Comparison of ENCODE assay signal across 17 cellular contexts in genomic region chr12:57552306-57552651, GRCh38. TPM values are rescaled to one million over a fixed set of nuclear protein-coding genes. Genes with fewer than 3 reads are reported as not detected.
DNase-seq lines count a peak whose midpoint lies in the region; ATAC-seq and TF ChIP-seq lines count a peak whose summit lies in the region.
"Had no signal": no experiment of that assay in that cellular context is flagged by ENCODE, and none has a peak within 500 bp of the region (broad histone marks: within the 10 kb centered on the region; RNA-seq: fewer than 3 reads in every experiment).

No MANE protein-coding gene starts in this region.

- H3K36me3 ChIP-seq in BE2C: no peaks in the 10 kb centered on the region
- H3K36me3 ChIP-seq: Peyer's patch had no signal

- no peak for TF ChIP-seq CTCF in BE2C (IDR thresholded peaks at IDR 0.05; ENCODE audit: low read depth, low read length)
- no peak for TF ChIP-seq CTCF in dorsolateral prefrontal cortex (IDR thresholded peaks at IDR 0.05 in 54 of 56, conservative IDR thresholded peaks at IDR 0.05 in 2 of 56; ENCODE audit: low read depth in 1 of 56, partially characterized antibody in 56 of 56)
- no peak for TF ChIP-seq CTCF in neural crest cell (conservative IDR thresholded peaks at IDR 0.05)

- H3K9me3 Mint-ChIP-seq in neural crest cell: no peaks in the 10 kb centered on the region

- H3K27me3 ChIP-seq in BE2C: no peaks in the 10 kb centered on the region
- no peaks in the 10 kb centered on the region for H3K27me3 ChIP-seq in dorsolateral prefrontal cortex
- H3K27me3 ChIP-seq: Peyer's patch had no signal

- H3K27ac ChIP-seq in dorsolateral prefrontal cortex: peak overlapping the region in 15 of 59 donors; percentile 2 to 91 (median 36)
- H3K27ac ChIP-seq: Peyer's patch had no signal

- H3K4me3 Mint-ChIP-seq in neural crest cell: peak overlapping the region; percentile 80

- H3K4me1 Mint-ChIP-seq in neural crest cell: peaks cover 31% of the 10 kb centered on the region

- H3K36me3 Mint-ChIP-seq in neural crest cell (ENCODE audit: low read depth): no peaks in the 10 kb centered on the region

- H3K4me1 ChIP-seq in BE2C: peaks cover 19% of the 10 kb centered on the region

- peaks cover 69% of the 10 kb centered on the region for H3K27me3 Mint-ChIP-seq in neural crest cell (ENCODE audit: low read depth)

- peak overlapping the region; percentile 13 for H3K27ac Mint-ChIP-seq in neural crest cell (ENCODE audit: unreplicated experiment)

- H3K4me3 ChIP-seq in BE2C (ENCODE audit: low read depth, low read length) (peak overlapping the region; percentile 15), dorsolateral prefrontal cortex (peak overlapping the region in 57 of 59 donors; percentile 6 to 93 (median 83))
- H3K4me3 ChIP-seq: GM12878, Peyer's patch had no signal

- DNase-seq in BE2C (no peak), OCI-M2 (lab: John Stamatoyannopoulos, UW; ENCODE audit: unreplicated experiment) (peak; percentile 25), dorsolateral prefrontal cortex (no peak), neural crest cell (ENCODE audit: low read depth, low spot score) (no peak), mucosa of gallbladder (ENCODE audit: low spot score) (no peak), islet precursor cell (no peak), SIG-M5 (lab: John Stamatoyannopoulos, UW) (no peak)
- DNase-seq: Calu3, DMS79, NCI-H1092, NCI-H446, NCI-H748 treated with DMSO at 0.1 percent for 48 hours, Peyer's patch, Right ventricle myocardium superior had no signal

- no peak for ATAC-seq in GM19023 (IDR thresholded peaks at IDR 0.05; ENCODE audit: unreplicated experiment)
- ATAC-seq: GM12878 had no signal

- intact Hi-C loops in dorsolateral prefrontal cortex (cut with DNase I): no loop called here

- H3K9me3 ChIP-seq in BE2C: no peaks in the 10 kb centered on the region
- H3K9me3 ChIP-seq: Peyer's patch had no signal

RNA-seq across cellular contexts. Expression of gene KIF5A, which starts 2.4 kb away (rescaled TPM):
- 27.5 TPM for polyA plus RNA-seq in BE2C (2012; ENCODE audit: insufficient read depth, insufficient read length, low read depth)
- total RNA-seq in dorsolateral prefrontal cortex (1,000 to 10,000 TPM in 27 of 120 experiments, 100 to 1,000 TPM in 93; 272 to 2,157 (median 860) TPM), neural crest cell (16.9 and 20.8 TPM in 2 replicates), mucosa of gallbladder (0.81 TPM)
- total RNA-seq: Calu3, G401 had no signal

RNA-seq across cellular contexts. Expression of gene DCTN2, which starts 5.3 kb away (rescaled TPM):
- 94.2 TPM for polyA plus RNA-seq in BE2C (2012; ENCODE audit: insufficient read depth, insufficient read length, low read depth)
- 100 to 1,000 TPM; 106 to 224 (median 181) TPM for total RNA-seq in dorsolateral prefrontal cortex
- 133 and 138 TPM in 2 replicates for total RNA-seq in neural crest cell
- total RNA-seq in mucosa of gallbladder: 135 TPM

RNA-seq across cellular contexts. Expression of gene MBD6, which starts 29.7 kb away (rescaled TPM):
- 110 TPM for polyA plus RNA-seq in BE2C (2012; ENCODE audit: insufficient read depth, insufficient read length, low read depth)
- total RNA-seq in dorsolateral prefrontal cortex (10 to 100 TPM; 24.9 to 78.4 (median 47.8) TPM), neural crest cell (90.4 and 91.3 TPM in 2 replicates), mucosa of gallbladder (115 TPM)

RNA-seq across cellular contexts. Expression of gene DDIT3, which starts 32.0 kb away (rescaled TPM):
- 134 TPM for polyA plus RNA-seq in BE2C (2012; ENCODE audit: insufficient read depth, insufficient read length, low read depth)
- total RNA-seq in dorsolateral prefrontal cortex (100 to 1,000 TPM in 1 of 120 experiments, 10 to 100 TPM in 119; 17.0 to 102 (median 32.4) TPM), neural crest cell (14.1 and 15.0 TPM in 2 replicates), mucosa of gallbladder (24.6 TPM)

RNA-seq across cellular contexts. Expression of gene PIP4K2C, which starts 38.7 kb away (rescaled TPM):
- polyA plus RNA-seq in BE2C (2012; ENCODE audit: insufficient read depth, insufficient read length, low read depth): 37.0 TPM
- total RNA-seq in dorsolateral prefrontal cortex (100 to 1,000 TPM in 2 of 120 experiments, 10 to 100 TPM in 118; 37.9 to 103 (median 73.9) TPM), neural crest cell (15.9 and 17.3 TPM in 2 replicates), mucosa of gallbladder (36.1 TPM)

Comparison
In these comparisons a context has a peak if more than half of its experiments do, and no peak if none do; other contexts are left out.
1. RNA of gene KIF5A, which starts 2.4 kb away (total RNA-seq): 272 to 2,157 TPM in dorsolateral prefrontal cortex; 16.9 to 20.8 TPM in neural crest cell and 0.81 TPM in mucosa of gallbladder (single experiment); every median in the first group is over 10 times any median in the second.